Comparison of ENCODE assay signal across 15 cellular contexts in genomic region chr6:21295846-21296245, GRCh38.
DNase-seq lines count a peak whose midpoint lies in the region; ATAC-seq and TF ChIP-seq lines count a peak whose summit lies in the region.
"Had no signal": no experiment of that assay in that cellular context is flagged by ENCODE, and none has a peak within 500 bp of the region (broad histone marks: within the 10 kb centered on the region; RNA-seq: fewer than 3 reads in every experiment).

No MANE protein-coding gene starts in this region.

- H2AFZ ChIP-seq in GM23338 (peak overlapping the region; percentile 15; the same call in 1 of the 2 replicates), neural progenitor cell (replicated peaks) (peak overlapping the region; percentile 52)

- no peaks in the 10 kb centered on the region for H3K9me3 ChIP-seq in neural progenitor cell (ENCODE audit: low read depth)
- H3K9me3 ChIP-seq: BE2C had no signal

- H3K27ac Mint-ChIP-seq in GM23338 (no peak overlapping the region), neural progenitor cell (peak overlapping the region; percentile 15)
- H3K27ac Mint-ChIP-seq: CD4-positive, alpha-beta memory T cell had no signal

- H3K36me3 Mint-ChIP-seq in GM23338 (ENCODE audit: low read depth) (no peaks in the 10 kb centered on the region), neural progenitor cell (no peaks in the 10 kb centered on the region)
- H3K36me3 Mint-ChIP-seq: CD4-positive, alpha-beta memory T cell had no signal

- no peak overlapping the region for H3K4me2 ChIP-seq in GM23338
- H3K4me2 ChIP-seq in neural progenitor cell, result peak overlapping the region; percentile 43

- H3K4me3 Mint-ChIP-seq in GM23338, result no peak overlapping the region
- no peak overlapping the region for H3K4me3 Mint-ChIP-seq in neural progenitor cell
- H3K4me3 Mint-ChIP-seq: CD4-positive, alpha-beta memory T cell had no signal

- H3K36me3 ChIP-seq in GM23338 (ENCODE audit: insufficient read depth) (no peaks in the 10 kb centered on the region), neural progenitor cell (no peaks in the 10 kb centered on the region)
- H3K36me3 ChIP-seq: BE2C had no signal

- H3K27me3 Mint-ChIP-seq in GM23338 (ENCODE audit: insufficient read depth, low read depth, poor library complexity) (no peaks in the 10 kb centered on the region), neural progenitor cell (ENCODE audit: insufficient read depth, low read depth) (peaks cover 2% of the 10 kb centered on the region)

- H3K4me1 Mint-ChIP-seq in GM23338, result no peaks in the 10 kb centered on the region
- peaks cover 19% of the 10 kb centered on the region for H3K4me1 Mint-ChIP-seq in neural progenitor cell
- H3K4me1 Mint-ChIP-seq: CD4-positive, alpha-beta memory T cell had no signal

- H3K9me2 ChIP-seq in GM23338 (ENCODE audit: insufficient read depth), result no peaks in the 10 kb centered on the region; the same call in 1 of the 2 replicates

- no peak overlapping the region for H3K9ac ChIP-seq in neural progenitor cell

- H3K27me3 ChIP-seq in GM23338 (ENCODE audit: insufficient read depth) (no peaks in the 10 kb centered on the region), neural progenitor cell (no peaks in the 10 kb centered on the region)
- H3K27me3 ChIP-seq: BE2C had no signal

- H3K4me3 ChIP-seq in GM23338 (no peak overlapping the region), choroid plexus epithelial cell (ENCODE audit: low read depth, low read length) (no peak overlapping the region), neural progenitor cell (no peak overlapping the region)
- H3K4me3 ChIP-seq: GM12878 had no signal

- H4K20me1 ChIP-seq in GM23338 (replicated peaks; ENCODE audit: insufficient read depth), result no peaks in the 10 kb centered on the region
- H4K20me1 ChIP-seq in neural progenitor cell (ENCODE audit: low read depth), result no peaks in the 10 kb centered on the region

- H3K9me3 Mint-ChIP-seq in GM23338, result peaks cover under 1% of the 10 kb centered on the region; the same call in 2 of the 3 replicates
- peaks cover 7% of the 10 kb centered on the region for H3K9me3 Mint-ChIP-seq in neural progenitor cell

- H3F3A ChIP-seq in GM23338 (replicated peaks; ENCODE audit: low read depth), result no peaks in the 10 kb centered on the region
- H3F3A ChIP-seq in neural progenitor cell (ENCODE audit: low read depth), result peaks cover 18% of the 10 kb centered on the region

- DNase-seq in GM23338 (ENCODE audit: low spot score), result no peak
- DNase-seq in choroid plexus epithelial cell (ENCODE audit: low read depth), result peak; percentile 11
- DNase-seq in fibroblast of peridontal ligament (ENCODE audit: extremely low read depth), result peak; percentile 79
- DNase-seq in neural progenitor cell (ENCODE audit: low spot score), result no peak
- no peak for DNase-seq in middle frontal gyrus (ENCODE audit: extremely low spot score, low spot score)
- DNase-seq in putamen (ENCODE audit: low spot score), result no peak
- DNase-seq: ACHN; BE2C; CD4-positive, alpha-beta memory T cell; DMS79 had no signal

- H3K27ac ChIP-seq in GM23338 (ENCODE audit: low read depth) (no peak overlapping the region), neural progenitor cell (no peak overlapping the region)
- H3K27ac ChIP-seq: C4-2B had no signal

- TF ChIP-seq CTCF in GM23338 (conservative IDR thresholded peaks at IDR 0.05; ENCODE audit: low read depth in 2 of 2) (no peak), choroid plexus epithelial cell (conservative IDR thresholded peaks at IDR 0.05; ENCODE audit: low read depth, low read length) (no peak), neural progenitor cell (IDR thresholded peaks at IDR 0.05) (no peak)

- ATAC-seq in GM23338 (no peak), HG03196 (IDR thresholded peaks at IDR 0.05; ENCODE audit: unreplicated experiment) (no peak), GM21515 (IDR thresholded peaks at IDR 0.05; ENCODE audit: unreplicated experiment) (no peak)
- ATAC-seq: GM12878, HCT116 had no signal

- H3K4me1 ChIP-seq in GM23338 (ENCODE audit: insufficient read depth) (no peaks in the 10 kb centered on the region), neural progenitor cell (peaks cover 33% of the 10 kb centered on the region)
- H3K4me1 ChIP-seq: BE2C had no signal

- H3K79me2 ChIP-seq in GM23338 (replicated peaks; ENCODE audit: insufficient read depth), result no peaks in the 10 kb centered on the region
- no peaks in the 10 kb centered on the region for H3K79me2 ChIP-seq in neural progenitor cell (ENCODE audit: low read depth)

TF ChIP-seq in GM23338, 12 proteins besides CTCF, POLR2A, EP300 and RAD21:
- no peak for TF ChIP-seq EZH2phosphoT487 (IDR thresholded peaks at IDR 0.05; ENCODE audit: unreplicated experiment)

Comparison
In these comparisons a context has a peak if more than half of its experiments do, and no peak if none do; other contexts are left out.
1. DNase-seq: peak in choroid plexus epithelial cell (single experiment) and fibroblast of peridontal ligament (single experiment); none in GM23338 (single experiment), neural progenitor cell (single experiment), middle frontal gyrus (single experiment) and putamen (single experiment).